ENCODE assay signal across 1 cellular context in genomic region chr10:67612577-67613537, GRCh38.
TF ChIP-seq lines count a peak whose summit lies in the region.

No MANE protein-coding gene starts in this region.

TF ChIP-seq in SK-N-SH, 30 proteins besides CTCF, POLR2A, EP300 and RAD21 (continued from another document):
- no peak for TF ChIP-seq SIN3A (IDR thresholded peaks at IDR 0.05; ENCODE audit: borderline replicate concordance, low read depth, low read length)
- TF ChIP-seq PBX3 (IDR thresholded peaks at IDR 0.05): no peak
- no peak for TF ChIP-seq USF1 (IDR thresholded peaks at IDR 0.05; ENCODE audit: borderline replicate concordance, low read depth)
- no peak for TF ChIP-seq TCF12 (IDR thresholded peaks at IDR 0.05)
- no peak for TF ChIP-seq FOXJ3 (CRISPR knock-in tag; IDR thresholded peaks at IDR 0.05)
- TF ChIP-seq REST (IDR thresholded peaks at IDR 0.05; ENCODE audit: low read depth, low read length): no peak
- TF ChIP-seq EZH2phosphoT487 (IDR thresholded peaks at IDR 0.05; ENCODE audit: borderline replicate concordance, low read depth): no peak
- TF ChIP-seq ELF1 (IDR thresholded peaks at IDR 0.05): no peak
- no peak for TF ChIP-seq NFIC (IDR thresholded peaks at IDR 0.05; ENCODE audit: borderline replicate concordance)
- TF ChIP-seq MXI1 (IDR thresholded peaks at IDR 0.05; ENCODE audit: low read depth, low read length): no peak
